ENCODE assay signal across 8 cellular contexts in the genomic region with DNA sequence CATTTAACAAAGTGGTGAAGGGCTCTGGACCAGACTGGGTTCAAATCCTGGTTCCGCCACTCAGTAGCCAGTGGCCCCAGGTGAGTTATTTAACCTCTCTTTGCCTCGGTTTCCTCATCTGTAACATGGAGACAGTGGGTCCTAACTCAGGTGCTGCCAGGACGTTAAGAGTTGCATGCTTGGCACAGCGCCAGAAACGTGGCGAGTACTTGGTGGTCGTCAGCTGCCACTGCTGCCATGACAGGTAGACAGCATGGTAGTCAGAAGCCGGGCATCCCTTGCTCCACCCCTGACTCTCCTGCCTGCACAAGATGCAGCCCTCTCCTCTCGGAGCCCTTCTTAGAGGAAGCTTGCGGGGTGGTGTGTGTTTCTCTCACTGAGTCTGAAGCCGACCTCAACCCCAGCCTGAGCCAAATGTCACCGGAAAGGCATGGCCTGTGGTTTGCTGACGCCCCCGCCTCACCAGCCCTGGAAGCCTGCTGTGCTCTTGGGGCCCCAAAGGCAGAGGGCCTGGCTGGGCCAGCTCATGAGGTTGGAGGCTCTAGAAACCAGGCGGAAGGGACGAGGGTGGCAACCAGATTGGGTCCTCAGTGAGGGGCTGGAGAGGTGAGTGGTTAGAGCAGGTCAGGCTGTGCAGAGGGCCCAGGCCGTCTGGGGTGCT.
DNase-seq lines count a peak whose midpoint lies in the region; ATAC-seq and TF ChIP-seq lines count a peak whose summit lies in the region.

No MANE protein-coding gene starts in this region.

- intact Hi-C loops in right lobe of liver (cut with DNase I), result no loop called here

- POLR2A ChIA-PET in GM10248 (lab: Yijun Ruan, JAX), result interaction anchor here (0.8 kb wide), 1 partner anchor 11 kb away, joined by 3 read pairs; no protein-coding TSS in a partner anchor

- CTCF ChIA-PET in GM10248 (lab: Yijun Ruan, JAX), result interaction anchor here (0.8 to 1.5 kb wide), 5 partner anchors 11 to 272 kb away, joined by 3 to 6 read pairs (median 4); no protein-coding TSS in a partner anchor

- peak overlapping the region; percentile 33 for H3K4me3 ChIP-seq in Jurkat, Clone E6-1 (ENCODE audit: low read length)
- H3K4me3 ChIP-seq in right lobe of liver, result no peak overlapping the region

- no peaks in the 10 kb centered on the region for H3K27me3 ChIP-seq in right lobe of liver

- 73% methylated on average over 2 of the region's 17 CpGs for WGBS in right lobe of liver (ENCODE audit: insufficient coverage, low coverage, low lambda C conversion rate, missing lambda C conversion rate)

- peak; percentile 50 for DNase-seq in GF-D8 (lab: John Stamatoyannopoulos, UW)
- DNase-seq in Jurkat, Clone E6-1 (ENCODE audit: low read depth, low spot score), result peak; percentile 86
- DNase-seq in activated CD8-positive, alpha-beta memory T cell treated with anti-CD3 and anti-CD28 coated beads, Interleukin-2, amount 50 U/mL, for 4 hours, result peak; percentile 75
- DNase-seq in right lobe of liver, result no peak
- peak; percentile 76 to 81 for DNase-seq in stimulated activated CD8-positive, alpha-beta memory T cell treated with anti-CD3 and anti-CD28 coated beads, Interleukin-7, amount 100 ng/mL, for 48 hours (ENCODE audit: extremely low read depth in 1 of 2, low read depth in 1 of 2)
- DNase-seq in NCI-H1436 (lab: John Stamatoyannopoulos, UW), result no peak
- DNase-seq in GM10248 (ENCODE audit: extremely low spot score), result no peak

- H3K27ac ChIP-seq in right lobe of liver, result no peak overlapping the region

- no peaks in the 10 kb centered on the region for H3K9me3 ChIP-seq in right lobe of liver

- H3K4me1 ChIP-seq in right lobe of liver, result no peaks in the 10 kb centered on the region

- H3K36me3 ChIP-seq in right lobe of liver, result no peaks in the 10 kb centered on the region

- TF ChIP-seq CTCF in right lobe of liver (IDR thresholded peaks at IDR 0.05) (no peak), GM10248 (IDR thresholded peaks at IDR 0.05; ENCODE audit: control extremely low read depth, extremely low read depth, low read depth, missing control alignments) (no peak)

- ATAC-seq in right lobe of liver, result peak; percentile 4 to 42 (median 34)
- ATAC-seq in HG03469 (IDR thresholded peaks at IDR 0.05; ENCODE audit: unreplicated experiment), result no peak

- peak; percentile 21 for TF ChIP-seq POLR2A in right lobe of liver (IDR thresholded peaks at IDR 0.05)

Comparison
In these comparisons a context has a peak if more than half of its experiments do, and no peak if none do; other contexts are left out.
1. DNase-seq: peak in GF-D8 (single experiment), Jurkat, Clone E6-1 (single experiment), activated CD8-positive, alpha-beta memory T cell treated with anti-CD3 and anti-CD28 coated beads, Interleukin-2, amount 50 U/mL, for 4 hours (single experiment) and stimulated activated CD8-positive, alpha-beta memory T cell treated with anti-CD3 and anti-CD28 coated beads, Interleukin-7, amount 100 ng/mL, for 48 hours (2 of 2); none in right lobe of liver (0 of 3), NCI-H1436 (single experiment) and GM10248 (single experiment).